In genomic region chr20:47540443-47541354, GRCh38 we compare ENCODE assay signal across 1 cellular context.
TF ChIP-seq lines count a peak whose summit lies in the region.

No MANE protein-coding gene starts in this region.

TF ChIP-seq in K562, 482 proteins besides CTCF, POLR2A, EP300 and RAD21 (continued from another document and continues in another):
- peak in 1 of 2 experiments; percentile 49; a peak in 1 of 4 replicates for TF ChIP-seq ZNF318 (IDR thresholded peaks at IDR 0.05; ENCODE audit: borderline replicate concordance in 1 of 2, low read depth in 1 of 2)
- TF ChIP-seq JUND (IDR thresholded peaks at IDR 0.05; ENCODE audit: borderline replicate concordance, low read depth, low read length) = peak; percentile 88
- peak; percentile 81 for TF ChIP-seq JUND (tag; IDR thresholded peaks at IDR 0.05; ENCODE audit: borderline replicate concordance, low read depth, low read length)
- TF ChIP-seq FOS (IDR thresholded peaks at IDR 0.05; ENCODE audit: extremely low read depth, insufficient read length) = peak; percentile 12
- TF ChIP-seq ZNF695 (CRISPR knock-in tag; IDR thresholded peaks at IDR 0.05) = no peak
- TF ChIP-seq MAFF (IDR thresholded peaks at IDR 0.05; ENCODE audit: low read length) = peak; percentile 11; the same call in 1 of the 2 replicates
- TF ChIP-seq PBX2 (CRISPR knock-in tag; IDR thresholded peaks at IDR 0.05; ENCODE audit: low read depth) = no peak
- TF ChIP-seq PBX2 (tag; conservative IDR thresholded peaks at IDR 0.05; ENCODE audit: low read depth) = peak; percentile 47
- peak; percentile 35; the same call in 1 of the 2 replicates for TF ChIP-seq CREM (IDR thresholded peaks at IDR 0.05; ENCODE audit: low read depth)
- 0 out of 2 replicates have a peak, but pooled peaks have one; percentile 48 for TF ChIP-seq SMARCA4 (IDR thresholded peaks at IDR 0.05)
- TF ChIP-seq RBM17 (IDR thresholded peaks at IDR 0.05; ENCODE audit: borderline replicate concordance, low read depth, low read length) = no peak
- peak; percentile 73 for TF ChIP-seq BHLHE40 (IDR thresholded peaks at IDR 0.05; ENCODE audit: low read length)
- peak; percentile 48 for TF ChIP-seq NFE2 (IDR thresholded peaks at IDR 0.05; ENCODE audit: low read depth)
- TF ChIP-seq EP400 (IDR thresholded peaks at IDR 0.05) = peak; percentile 17; the same call in 1 of the 2 replicates
- TF ChIP-seq ARID1B (IDR thresholded peaks at IDR 0.05) = peak; percentile 37
- TF ChIP-seq KDM1A (IDR thresholded peaks at IDR 0.05) = peak; percentile 69 to 74
- peak; percentile 74 for TF ChIP-seq JUN (IDR thresholded peaks at IDR 0.05; ENCODE audit: borderline replicate concordance, low read depth, low read length)
- no peak for TF ChIP-seq JUN (CRISPR knock-in tag; IDR thresholded peaks at IDR 0.05; ENCODE audit: borderline replicate concordance)
- peak; percentile 79 for TF ChIP-seq FOSL1 (tag; conservative IDR thresholded peaks at IDR 0.05)
- TF ChIP-seq HNRNPK (IDR thresholded peaks at IDR 0.05; ENCODE audit: low read depth, low read length, poor library complexity, severe bottlenecking) = peak; percentile 86
- TF ChIP-seq ZC3H8 (IDR thresholded peaks at IDR 0.05) = no peak
- no peak for TF ChIP-seq HDAC3 (IDR thresholded peaks at IDR 0.05; ENCODE audit: borderline replicate concordance, partially characterized antibody)
- TF ChIP-seq PKNOX1 (IDR thresholded peaks at IDR 0.05) = peak; percentile 80
- TF ChIP-seq MYC (IDR thresholded peaks at IDR 0.05; ENCODE audit: low read depth, low read length) = peak; percentile 61; the same call in 1 of the 2 replicates
- TF ChIP-seq MYC (CRISPR knock-in tag; IDR thresholded peaks at IDR 0.05; ENCODE audit: borderline replicate concordance, low read depth) = no peak
- peak; percentile 65; the same call in 1 of the 2 replicates for TF ChIP-seq TEAD4 (IDR thresholded peaks at IDR 0.05; ENCODE audit: low read length)
- TF ChIP-seq TEAD4 (CRISPR knock-in tag; IDR thresholded peaks at IDR 0.05; ENCODE audit: borderline replicate concordance) = no peak
- no peak for TF ChIP-seq ZBTB33 (CRISPR knock-in tag; IDR thresholded peaks at IDR 0.05)
- 0 out of 4 replicates have a peak, but pooled peaks of 1 of the 2 experiments have one; percentile 7 for TF ChIP-seq MNT (conservative IDR thresholded peaks at IDR 0.05)
- TF ChIP-seq SPI1 (IDR thresholded peaks at IDR 0.05; ENCODE audit: borderline replicate concordance, low read depth, low read length) = peak; percentile 99
- TF ChIP-seq POLR3A (IDR thresholded peaks at IDR 0.05; ENCODE audit: borderline replicate concordance, extremely low read depth, insufficient read depth, insufficient read length) = no peak
- peak; percentile 60 for TF ChIP-seq VEZF1 (CRISPR knock-in tag; IDR thresholded peaks at IDR 0.05)
- TF ChIP-seq ZNF384 (IDR thresholded peaks at IDR 0.05; ENCODE audit: low read depth, low read length) = peak; percentile 62
- TF ChIP-seq TAL1 (IDR thresholded peaks at IDR 0.05) = no peak
- peak; percentile 65 for TF ChIP-seq ATF3 (IDR thresholded peaks at IDR 0.05)
- TF ChIP-seq ATF3 (CRISPR knock-in tag; conservative IDR thresholded peaks at IDR 0.05) = no peak
- no peak for TF ChIP-seq ZBTB9 (CRISPR knock-in tag; IDR thresholded peaks at IDR 0.05)
- peak; percentile 58 to 88 for TF ChIP-seq RCOR1 (IDR thresholded peaks at IDR 0.05; ENCODE audit: borderline replicate concordance in 1 of 2, low read depth in 2 of 2, low read length in 2 of 2)
- no peak for TF ChIP-seq ZNF507 (tag; conservative IDR thresholded peaks at IDR 0.05)
- no peak for TF ChIP-seq ZNF165 (CRISPR knock-in tag; IDR thresholded peaks at IDR 0.05; ENCODE audit: borderline replicate concordance)
- TF ChIP-seq ZNF24 (IDR thresholded peaks at IDR 0.05) = peak; percentile 81; the same call in 1 of the 2 replicates
- TF ChIP-seq RFX7 (CRISPR knock-in tag; IDR thresholded peaks at IDR 0.05) = no peak
- peak; percentile 69 for TF ChIP-seq MEIS2 (IDR thresholded peaks at IDR 0.05; ENCODE audit: partially characterized antibody)
- TF ChIP-seq SMARCE1 (IDR thresholded peaks at IDR 0.05) = peak; percentile 71; the same call in 1 of the 2 replicates
- TF ChIP-seq HDAC1 (IDR thresholded peaks at IDR 0.05) = peak in 1 of 2 experiments; percentile 60; a peak in 1 of 4 replicates
- no peak for TF ChIP-seq BCOR (IDR thresholded peaks at IDR 0.05)
- peak; percentile 63 for TF ChIP-seq ESRRA (IDR thresholded peaks at IDR 0.05; ENCODE audit: borderline replicate concordance, low read depth)
